ENCODE assay signal across 21 cellular contexts in the genomic region with DNA sequence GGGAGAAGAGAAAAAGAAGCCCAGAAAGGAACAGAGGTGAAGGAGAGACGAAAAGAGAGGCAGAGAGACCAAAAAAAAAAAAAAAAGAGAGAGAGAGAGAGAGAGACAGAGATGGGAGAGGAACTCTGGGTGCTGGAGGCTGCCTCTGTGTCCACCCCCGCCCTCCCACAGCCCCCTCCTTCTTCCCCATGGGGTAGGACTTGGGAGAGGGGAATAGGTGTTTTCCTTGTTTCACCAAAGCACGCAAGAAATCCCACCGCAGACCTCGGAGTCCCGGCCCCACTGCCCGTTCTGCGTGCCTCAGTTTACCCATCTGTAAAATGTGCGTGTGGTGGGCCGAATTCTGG. TPM values are rescaled to one million over a fixed set of nuclear protein-coding genes. Genes with fewer than 3 reads are reported as not detected.
DNase-seq lines count a peak whose midpoint lies in the region; ATAC-seq and TF ChIP-seq lines count a peak whose summit lies in the region.
"Had no signal": no experiment of that assay in that cellular context is flagged by ENCODE, and none has a peak within 500 bp of the region (broad histone marks: within the 10 kb centered on the region; RNA-seq: fewer than 3 reads in every experiment).

No MANE protein-coding gene starts in this region.

- no peaks in the 10 kb centered on the region; the same call in 1 of the 2 replicates for H3K4me1 ChIP-seq in HEK293 (ENCODE audit: control insufficient read depth, insufficient read depth, low read length)

- CTCF ChIA-PET in HEK293 (lab: Yijun Ruan, JAX): interaction anchor here (1.1 kb wide), 1 partner anchor 9 kb away, joined by 5 read pairs; no protein-coding TSS in a partner anchor

- TF ChIP-seq CTCF in HEK293 (tag by site-specific recombination; IDR thresholded peaks at IDR 0.05): no peak
- no peak for TF ChIP-seq CTCF in glutamatergic neuron (IDR thresholded peaks at IDR 0.05; ENCODE audit: partially characterized antibody, unreplicated experiment)

- no peaks in the 10 kb centered on the region for H3K9me3 Mint-ChIP-seq in activated T-cell treated with anti-CD3 and anti-CD28 coated beads, Interleukin-2, amount 50 U/mL, for 72 hours
- peaks cover 3% of the 10 kb centered on the region for H3K9me3 Mint-ChIP-seq in glutamatergic neuron (ENCODE audit: unreplicated experiment)
- no peaks in the 10 kb centered on the region for H3K9me3 Mint-ChIP-seq in stimulated activated memory B cell treated with anti-CD40 and anti-IgM and Interleukin-4, amounts not matched to agents 10 μg/mL and 1 μg/mL and 100 μg/mL, for 72 hours
- H3K9me3 Mint-ChIP-seq: CD8-positive, alpha-beta memory T cell had no signal

- H3K4me3 ChIP-seq in HEK293 (ENCODE audit: low read depth, low read length): no peak overlapping the region

- no peak for ATAC-seq in activated T-cell treated with anti-CD3 and anti-CD28 coated beads, Interleukin-2, amount 50 U/mL, for 72 hours (replicated peaks in 1 of 2)
- no peak for ATAC-seq in stimulated activated memory B cell treated with anti-CD40 and anti-IgM and Interleukin-4, amounts not matched to agents 10 μg/mL and 1 μg/mL and 100 μg/mL, for 72 hours
- ATAC-seq in HG03378 (IDR thresholded peaks at IDR 0.05; ENCODE audit: unreplicated experiment): no peak
- ATAC-seq: SK-N-SH treated with all-trans-retinoic acid at 6 μM for 48 hours had no signal

- POLR2A ChIA-PET in HEK293 (lab: Yijun Ruan, JAX): no interaction called here

- peaks cover 63% of the 10 kb centered on the region for H3K27me3 Mint-ChIP-seq in activated T-cell treated with anti-CD3 and anti-CD28 coated beads, Interleukin-2, amount 50 U/mL, for 72 hours (ENCODE audit: low read depth)
- H3K27me3 Mint-ChIP-seq in glutamatergic neuron (ENCODE audit: unreplicated experiment): peaks cover 29% of the 10 kb centered on the region
- peaks cover 82% of the 10 kb centered on the region for H3K27me3 Mint-ChIP-seq in stimulated activated memory B cell treated with anti-CD40 and anti-IgM and Interleukin-4, amounts not matched to agents 10 μg/mL and 1 μg/mL and 100 μg/mL, for 72 hours

- no peak for DNase-seq in activated T-cell treated with anti-CD3 and anti-CD28 coated beads, Interleukin-2, amount 50 U/mL, for 72 hours
- DNase-seq in activated T-cell treated with anti-CD3 and anti-CD28 coated beads, Interleukin-2, amount 50 U/mL, for 48 hours: no peak
- DNase-seq in glutamatergic neuron (no peak), NCI-H526 (lab: John Stamatoyannopoulos, UW) (no peak)
- no peak for DNase-seq in stimulated activated CD4-positive, alpha-beta T cell treated with anti-CD3 and anti-CD28 coated beads, Interleukin-15, amount 100 ng/mL, for 24 hours
- DNase-seq: CD8-positive, alpha-beta memory T cell; DMS79; IMR-90; NCI-H1105 treated with DMSO at 0.1 percent for 48 hours; NCI-H187; NCI-H2107; NCI-H524; SIG-M5 had no signal

- H3K27ac ChIP-seq in HEK293 (ENCODE audit: extremely low read depth, low read depth, low read length): no peak overlapping the region
- H3K27ac ChIP-seq: HL-60, RWPE1 had no signal

- no peaks in the 10 kb centered on the region for H3K36me3 Mint-ChIP-seq in activated T-cell treated with anti-CD3 and anti-CD28 coated beads, Interleukin-2, amount 50 U/mL, for 72 hours (ENCODE audit: insufficient read depth in 2 of 2)
- peaks cover 5% of the 10 kb centered on the region for H3K36me3 Mint-ChIP-seq in glutamatergic neuron (ENCODE audit: unreplicated experiment)
- H3K36me3 Mint-ChIP-seq in stimulated activated memory B cell treated with anti-CD40 and anti-IgM and Interleukin-4, amounts not matched to agents 10 μg/mL and 1 μg/mL and 100 μg/mL, for 72 hours: no peaks in the 10 kb centered on the region
- H3K36me3 Mint-ChIP-seq: CD8-positive, alpha-beta memory T cell had no signal

- H3K9me3 ChIP-seq in HEK293 (ENCODE audit: control insufficient read depth, insufficient read depth, low read depth, low read length): no peaks in the 10 kb centered on the region

- H3K4me3 Mint-ChIP-seq in activated T-cell treated with anti-CD3 and anti-CD28 coated beads, Interleukin-2, amount 50 U/mL, for 72 hours: no peak overlapping the region
- H3K4me3 Mint-ChIP-seq in glutamatergic neuron (ENCODE audit: unreplicated experiment): peak overlapping the region; percentile 80
- peak overlapping the region; percentile 16 for H3K4me3 Mint-ChIP-seq in stimulated activated memory B cell treated with anti-CD40 and anti-IgM and Interleukin-4, amounts not matched to agents 10 μg/mL and 1 μg/mL and 100 μg/mL, for 72 hours
- H3K4me3 Mint-ChIP-seq: CD8-positive, alpha-beta memory T cell had no signal

- peak overlapping the region; percentile 19 for H3K27ac Mint-ChIP-seq in activated T-cell treated with anti-CD3 and anti-CD28 coated beads, Interleukin-2, amount 50 U/mL, for 72 hours
- no peak overlapping the region for H3K27ac Mint-ChIP-seq in glutamatergic neuron (ENCODE audit: unreplicated experiment)
- no peak overlapping the region for H3K27ac Mint-ChIP-seq in stimulated activated memory B cell treated with anti-CD40 and anti-IgM and Interleukin-4, amounts not matched to agents 10 μg/mL and 1 μg/mL and 100 μg/mL, for 72 hours
- H3K27ac Mint-ChIP-seq: CD8-positive, alpha-beta memory T cell had no signal

- peaks cover 6% of the 10 kb centered on the region for H3K4me1 Mint-ChIP-seq in activated T-cell treated with anti-CD3 and anti-CD28 coated beads, Interleukin-2, amount 50 U/mL, for 72 hours (ENCODE audit: low read depth)
- H3K4me1 Mint-ChIP-seq in glutamatergic neuron (ENCODE audit: low read depth, unreplicated experiment): peaks cover 10% of the 10 kb centered on the region
- peaks cover 28% of the 10 kb centered on the region for H3K4me1 Mint-ChIP-seq in stimulated activated memory B cell treated with anti-CD40 and anti-IgM and Interleukin-4, amounts not matched to agents 10 μg/mL and 1 μg/mL and 100 μg/mL, for 72 hours

- H3K36me3 ChIP-seq in HEK293 (ENCODE audit: control insufficient read depth in 2 of 2, insufficient read depth in 1 of 2, low read length in 2 of 2): no peaks in the 10 kb centered on the region

TF ChIP-seq in HEK293, 187 proteins besides CTCF, POLR2A, EP300 and RAD21 (continues in another document):
- no peak for TF ChIP-seq IKZF3 (tag by site-specific recombination; IDR thresholded peaks at IDR 0.05)
- TF ChIP-seq ZIC2 (tag by site-specific recombination; IDR thresholded peaks at IDR 0.05): 0 out of 2 replicates have a peak, but pooled peaks have one; percentile 5
- no peak for TF ChIP-seq ZNF521 (tag by site-specific recombination; IDR thresholded peaks at IDR 0.05)
- TF ChIP-seq ZNF692 (tag by site-specific recombination; IDR thresholded peaks at IDR 0.05): no peak
- no peak for TF ChIP-seq MYNN (tag by site-specific recombination; IDR thresholded peaks at IDR 0.05; ENCODE audit: borderline replicate concordance)
- 0 out of 2 replicates have a peak, but pooled peaks have one; percentile 5 for TF ChIP-seq ZNF335 (tag by site-specific recombination; conservative IDR thresholded peaks at IDR 0.05)
- TF ChIP-seq GFI1B (tag by site-specific recombination; IDR thresholded peaks at IDR 0.05): no peak
- no peak for TF ChIP-seq ZNF394 (tag by site-specific recombination; IDR thresholded peaks at IDR 0.05; ENCODE audit: borderline replicate concordance)
- TF ChIP-seq ZNF324 (tag by site-specific recombination; IDR thresholded peaks at IDR 0.05): no peak
- no peak for TF ChIP-seq ZBTB20 (tag by site-specific recombination; IDR thresholded peaks at IDR 0.05)
- TF ChIP-seq AEBP2 (tag by site-specific recombination; IDR thresholded peaks at IDR 0.05; ENCODE audit: borderline replicate concordance): no peak
- no peak for TF ChIP-seq PRDM6 (tag by site-specific recombination; IDR thresholded peaks at IDR 0.05)

RNA-seq across cellular contexts. Expression of gene ONECUT3, which starts 4.9 kb away (rescaled TPM):
- total RNA-seq in activated T-cell treated with anti-CD3 and anti-CD28 coated beads, Interleukin-2, amount 50 U/mL, for 72 hours: not detected
- 15.4 TPM for total RNA-seq in glutamatergic neuron (ENCODE audit: unreplicated experiment)
- total RNA-seq: A172; CD8-positive, alpha-beta memory T cell; HT1080; IMR-90 had no signal

RNA-seq across cellular contexts. Expression of gene ATP8B3, which starts 53.9 kb away (rescaled TPM):
- 10 to 100 TPM; 12.1 to 12.8 TPM for total RNA-seq in activated T-cell treated with anti-CD3 and anti-CD28 coated beads, Interleukin-2, amount 50 U/mL, for 72 hours
- 2.5 TPM for total RNA-seq in glutamatergic neuron (ENCODE audit: unreplicated experiment)

Comparison
In these comparisons a context has a peak if more than half of its experiments do, and no peak if none do; other contexts are left out.
1. H3K4me3 Mint-ChIP-seq: peak in glutamatergic neuron (single experiment) and stimulated activated memory B cell treated with anti-CD40 and anti-IgM and Interleukin-4, amounts not matched to agents 10 μg/mL and 1 μg/mL and 100 μg/mL, for 72 hours (single experiment); none in activated T-cell treated with anti-CD3 and anti-CD28 coated beads, Interleukin-2, amount 50 U/mL, for 72 hours (0 of 2).
2. RNA of gene ONECUT3, which starts 4.9 kb away (total RNA-seq): 15.4 TPM in glutamatergic neuron (single experiment); not detected in activated T-cell treated with anti-CD3 and anti-CD28 coated beads, Interleukin-2, amount 50 U/mL, for 72 hours; every median in the first group is over 10 times any median in the second.